In the genomic region with DNA sequence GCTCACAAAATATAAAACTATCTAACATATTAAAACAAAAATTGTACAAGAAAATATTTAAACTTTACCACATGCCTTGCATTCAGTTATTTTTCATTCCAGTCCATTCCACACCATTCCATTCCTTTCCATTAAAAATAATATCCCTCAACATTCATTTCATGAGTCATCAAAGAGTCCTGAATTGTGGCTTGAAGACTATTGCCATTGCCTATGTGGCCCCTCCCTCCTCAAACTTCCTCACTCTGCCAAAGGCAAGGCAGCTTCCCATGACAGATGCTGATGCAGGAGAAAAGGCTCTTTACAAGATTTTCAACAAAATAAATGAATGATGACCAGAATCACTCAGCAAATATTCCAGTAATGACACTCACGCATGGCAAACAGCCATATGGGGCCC, we compare ENCODE assay signal across 16 cellular contexts. TPM values are rescaled to one million over a fixed set of nuclear protein-coding genes. Genes with fewer than 3 reads are reported as not detected.
A peak's percentile ranks its signal among the peaks of the same experiment; 100 is the strongest.
DNase-seq lines count a peak whose midpoint lies in the region; ATAC-seq, FAIRE-seq and TF ChIP-seq lines count a peak whose summit lies in the region.
"Had no signal": no experiment of that assay in that cellular context is flagged by ENCODE, and none has a peak within 500 bp of the region (broad histone marks: within the 10 kb centered on the region; RNA-seq: fewer than 3 reads in every experiment).

No MANE protein-coding gene starts in this region.

- intact Hi-C loops in breast epithelium (cut with DNase I; ENCODE audit: low total_unique reads) (no loop called here), left colon (cut with DNase I, micrococcal nuclease) (no loop called here), stomach (cut with DNase I; ENCODE audit: low total_unique reads) (no loop called here)

- no peak for TF ChIP-seq POLR2A in breast epithelium (IDR thresholded peaks at IDR 0.05)
- TF ChIP-seq POLR2A in Peyer's patch (IDR thresholded peaks at IDR 0.05), result no peak
- no peak for TF ChIP-seq POLR2A in stomach (IDR thresholded peaks at IDR 0.05)

- no peak overlapping the region for H3K4me3 Mint-ChIP-seq in activated T-cell treated with anti-CD3 and anti-CD28 coated beads, Interleukin-2, amount 50 U/mL, for 4 hours

- H3K4me3 ChIP-seq in breast epithelium, result no peak overlapping the region
- no peak overlapping the region for H3K4me3 ChIP-seq in Peyer's patch
- H3K4me3 ChIP-seq in stomach, result no peak overlapping the region
- H3K4me3 ChIP-seq: esophagus muscularis mucosa, hepatocyte, right lobe of liver, suprapubic skin had no signal

- ATAC-seq in left colon, result peak; percentile 36
- no peak for ATAC-seq in activated T-cell treated with anti-CD3 and anti-CD28 coated beads, Interleukin-2, amount 50 U/mL, for 4 hours

- no peak for FAIRE-seq in HTR-8/SVneo (lab: Jason Lieb, UNC)

- H3K9me3 Mint-ChIP-seq in activated T-cell treated with anti-CD3 and anti-CD28 coated beads, Interleukin-2, amount 50 U/mL, for 4 hours, result no peaks in the 10 kb centered on the region

- H3K36me3 ChIP-seq in breast epithelium (no peaks in the 10 kb centered on the region), Peyer's patch (no peaks in the 10 kb centered on the region), stomach (peaks cover 0 to 7% (median 5%) of the 10 kb centered on the region in 4 donors)
- H3K36me3 ChIP-seq: esophagus muscularis mucosa, right lobe of liver had no signal

- TF ChIP-seq EP300 in stomach (IDR thresholded peaks at IDR 0.05), result no peak

- H3K27ac ChIP-seq in breast epithelium, result peak overlapping the region; percentile 19 to 34
- H3K27ac ChIP-seq in Peyer's patch, result no peak overlapping the region
- no peak overlapping the region for H3K27ac ChIP-seq in stomach
- H3K27ac ChIP-seq: esophagus muscularis mucosa, hepatocyte, right lobe of liver, suprapubic skin had no signal

- TF ChIP-seq CTCF in breast epithelium (IDR thresholded peaks at IDR 0.05) (no peak), Peyer's patch (IDR thresholded peaks at IDR 0.05) (no peak), stomach (IDR thresholded peaks at IDR 0.05) (no peak)

- H3K4me1 ChIP-seq in breast epithelium (no peaks in the 10 kb centered on the region), Peyer's patch (no peaks in the 10 kb centered on the region), stomach (peaks cover 0 to 4% (median 0%) of the 10 kb centered on the region in 4 donors)
- H3K4me1 ChIP-seq: right lobe of liver had no signal

- 83 to 93% (median 88%) methylated on average over 1 of the region's 1 CpG for WGBS in stomach, 5 donors

- peaks cover 61% of the 10 kb centered on the region for H3K27me3 Mint-ChIP-seq in activated T-cell treated with anti-CD3 and anti-CD28 coated beads, Interleukin-2, amount 50 U/mL, for 4 hours (ENCODE audit: low read depth)

- H3K36me3 Mint-ChIP-seq in activated T-cell treated with anti-CD3 and anti-CD28 coated beads, Interleukin-2, amount 50 U/mL, for 4 hours (ENCODE audit: insufficient read depth), result no peaks in the 10 kb centered on the region

- DNase-seq in Daoy (ENCODE audit: low read depth), result peak; percentile 70
- DNase-seq in HTR-8/SVneo (ENCODE audit: insufficient read length, low spot score), result peak; percentile 14
- no peak for DNase-seq in breast epithelium (ENCODE audit: low spot score in 2 of 2)
- DNase-seq in left colon, result no peak
- DNase-seq in Peyer's patch, result no peak
- DNase-seq in NCI-H2107 (lab: John Stamatoyannopoulos, UW), result no peak
- no peak for DNase-seq in stomach
- no peak for DNase-seq in activated T-cell treated with anti-CD3 and anti-CD28 coated beads, Interleukin-2, amount 50 U/mL, for 4 hours
- DNase-seq: activated CD4-positive, CD25-positive, alpha-beta regulatory T cell treated with anti-CD3 and anti-CD28 coated beads, Interleukin-2, amount 50 U/mL, for 72 hours; NCI-H345; right lobe of liver; T-helper 9 cell had no signal

- H3K27me3 ChIP-seq in breast epithelium (no peaks in the 10 kb centered on the region), Peyer's patch (no peaks in the 10 kb centered on the region), stomach (no peaks in the 10 kb centered on the region)
- H3K27me3 ChIP-seq: hepatocyte, suprapubic skin had no signal

- no peaks in the 10 kb centered on the region for H3K4me1 Mint-ChIP-seq in activated T-cell treated with anti-CD3 and anti-CD28 coated beads, Interleukin-2, amount 50 U/mL, for 4 hours (ENCODE audit: low read depth)

- H3K9me3 ChIP-seq in breast epithelium (no peaks in the 10 kb centered on the region), Peyer's patch (no peaks in the 10 kb centered on the region), stomach (no peaks in the 10 kb centered on the region)
- H3K9me3 ChIP-seq: esophagus muscularis mucosa, right lobe of liver, suprapubic skin had no signal

RNA-seq across cellular contexts. Expression of a gene that starts 31.7 kb away (rescaled TPM):
- total RNA-seq in Daoy (2014; rRNA removed; shearing (Covaris generic)), result 0.27 and 0.57 TPM in 2 replicates
- total RNA-seq in breast epithelium (10 to 100 TPM in 2 of 3 donors, 1 to 10 TPM in 1; 1.6 to 69.8 (median 49.2) TPM), left colon (10 to 100 TPM; 11.8 to 13.4 TPM), Peyer's patch (1 to 10 TPM in 2 of 4 donors, under 1 TPM in 1, not detected in 1; 0.47 to 2.5 (median 1.7) TPM), stomach (10 to 100 TPM in 2 of 5 donors, 1 to 10 TPM in 2, under 1 TPM in 1; 0.45 to 38.5 (median 5.2) TPM)
- polyA plus RNA-seq in stomach, result 10 to 100 TPM in 1 of 3 donors, 1 to 10 TPM in 2; 6.8 to 13.6 (median 7.1) TPM
- total RNA-seq in activated T-cell treated with anti-CD3 and anti-CD28 coated beads, Interleukin-2, amount 50 U/mL, for 4 hours, result under 1 TPM in 1 of 3 donors, not detected in 2; 0.05 TPM
- total RNA-seq: SK-MEL-5 had no signal

Comparison
In these comparisons a context has a peak if more than half of its experiments do, and no peak if none do; other contexts are left out.
1. DNase-seq: peak in Daoy (single experiment) and HTR-8/SVneo (single experiment); none in breast epithelium (0 of 2), left colon (0 of 2), Peyer's patch (0 of 3), NCI-H2107 (single experiment), stomach (single experiment) and activated T-cell treated with anti-CD3 and anti-CD28 coated beads, Interleukin-2, amount 50 U/mL, for 4 hours (single experiment).
2. H3K27ac ChIP-seq: peak in breast epithelium (2 of 2); none in Peyer's patch (0 of 4) and stomach (0 of 5).